ENCODE assay signal across 25 cellular contexts in genomic region chr1:15592285-15592684, GRCh38. TPM values are rescaled to one million over a fixed set of nuclear protein-coding genes. Genes with fewer than 3 reads are reported as not detected.
"Had no signal": no experiment of that assay in that cellular context is flagged by ENCODE, and none has a peak within 500 bp of the region (broad histone marks: within the 10 kb centered on the region; RNA-seq: fewer than 3 reads in every experiment).

No MANE protein-coding gene starts in this region.

- H3K27me3 Mint-ChIP-seq: activated CD8-positive, alpha-beta T cell treated with anti-CD3 and anti-CD28 coated beads for 36 hours had no signal

- H3K9me3 Mint-ChIP-seq: activated naive CD8-positive, alpha-beta T cell treated with anti-CD3 and anti-CD28 coated beads, Interleukin-2, amount 10 ng/mL, durations not matched to agents 7 days and 5 days; activated T-helper 2 cell treated with anti-CD3 and anti-CD28 coated beads, Interferon-gamma antibody, Interleukin-2, Interleukin-4, amounts not matched to agents 10 μg/mL and 5 μg/mL and 100 μg/mL, durations not matched to agents 14 hours and 24 hours and 36 hours; naive thymus-derived CD8-positive, alpha-beta T cell; T-helper 2 cell treated with Interferon-gamma antibody and Interleukin-4, amounts not matched to agents 5 μg/mL and 100 μg/mL, for 36 hours had no signal

- H3K4me3 Mint-ChIP-seq: activated CD8-positive, alpha-beta T cell treated with anti-CD3 and anti-CD28 coated beads for 36 hours; activated naive CD8-positive, alpha-beta T cell treated with anti-CD3 and anti-CD28 coated beads, Interleukin-2, amount 10 ng/mL, durations not matched to agents 7 days and 5 days; endodermal cell; naive thymus-derived CD8-positive, alpha-beta T cell; T-helper 2 cell treated with Interferon-gamma antibody and Interleukin-4, amounts not matched to agents 5 μg/mL and 100 μg/mL, for 36 hours had no signal

- DNase-seq: activated CD4-positive, alpha-beta T cell treated with anti-CD3 and anti-CD28 coated beads for 48 hours; activated CD4-positive, CD25-positive, alpha-beta regulatory T cell; activated CD8-positive, alpha-beta T cell treated with anti-CD3 and anti-CD28 coated beads for 36 hours; activated naive CD4-positive, alpha-beta T cell treated with Interleukin-2 at 50 U/mL for 16 hours; activated naive CD8-positive, alpha-beta T cell treated with anti-CD3 and anti-CD28 coated beads, Interleukin-2, amount 10 ng/mL, durations not matched to agents 7 days and 5 days; activated T-cell treated with anti-CD3 and anti-CD28 coated beads, Interleukin-2, amount 50 U/mL, for 1 hour; amygdala; central memory CD4-positive, alpha-beta T cell; colonic mucosa; endodermal cell; erythroblast; heart right ventricle; kidney glomerular epithelial cell; mesendoderm; naive thymus-derived CD8-positive, alpha-beta T cell; pancreas; sigmoid colon; spleen; stimulated activated CD8-positive, alpha-beta memory T cell treated with anti-CD3 and anti-CD28 coated beads, Interleukin-4, amount 100 ng/mL, for 48 hours; stimulated activated naive CD4-positive, alpha-beta T cell; upper lobe of right lung had no signal

- ATAC-seq: activated CD8-positive, alpha-beta T cell treated with anti-CD3 and anti-CD28 coated beads for 36 hours; body of pancreas; gastroesophageal sphincter; heart right ventricle; naive thymus-derived CD8-positive, alpha-beta T cell; upper lobe of right lung had no signal

- H3K27ac ChIP-seq: body of pancreas, colonic mucosa, gastroesophageal sphincter, heart right ventricle, pancreas, sigmoid colon, spleen, upper lobe of right lung had no signal

- H3K4me1 ChIP-seq: body of pancreas, colonic mucosa, gastroesophageal sphincter, pancreas, sigmoid colon, upper lobe of right lung had no signal

- H3K4me3 ChIP-seq: body of pancreas, colonic mucosa, gastroesophageal sphincter, heart right ventricle, pancreas, sigmoid colon, spleen, upper lobe of right lung had no signal

- H3K27me3 ChIP-seq: body of pancreas, colonic mucosa, pancreas, sigmoid colon, spleen, upper lobe of right lung had no signal

- FAIRE-seq: pancreas had no signal

- H3K4me1 Mint-ChIP-seq: activated naive CD8-positive, alpha-beta T cell treated with anti-CD3 and anti-CD28 coated beads, Interleukin-2, amount 10 ng/mL, durations not matched to agents 7 days and 5 days had no signal

- H3K36me3 ChIP-seq: colonic mucosa, gastroesophageal sphincter, heart right ventricle, pancreas, sigmoid colon, upper lobe of right lung had no signal

- H3K9me3 ChIP-seq: body of pancreas, colonic mucosa, gastroesophageal sphincter, heart right ventricle, pancreas, sigmoid colon, spleen, upper lobe of right lung had no signal

- H3K27ac Mint-ChIP-seq: activated CD8-positive, alpha-beta T cell treated with anti-CD3 and anti-CD28 coated beads for 36 hours; activated naive CD8-positive, alpha-beta T cell treated with anti-CD3 and anti-CD28 coated beads, Interleukin-2, amount 10 ng/mL, durations not matched to agents 7 days and 5 days; activated T-helper 2 cell treated with anti-CD3 and anti-CD28 coated beads, Interferon-gamma antibody, Interleukin-2, Interleukin-4, amounts not matched to agents 10 μg/mL and 5 μg/mL and 100 μg/mL, durations not matched to agents 14 hours and 24 hours and 36 hours; endodermal cell; naive thymus-derived CD8-positive, alpha-beta T cell; T-helper 2 cell treated with Interferon-gamma antibody and Interleukin-4, amounts not matched to agents 5 μg/mL and 100 μg/mL, for 36 hours had no signal

RNA-seq across cellular contexts. Expression of gene AGMAT, which starts 7.4 kb away (rescaled TPM):
- total RNA-seq: gastroesophageal sphincter, upper lobe of right lung had no signal
